Comparison of ENCODE assay signal across 32 cellular contexts in genomic region chr2:68418419-68418818, GRCh38. TPM values are rescaled to one million over a fixed set of nuclear protein-coding genes. Genes with fewer than 3 reads are reported as not detected.
DNase-seq lines count a peak whose midpoint lies in the region; ATAC-seq and TF ChIP-seq lines count a peak whose summit lies in the region.
"Had no signal": no experiment of that assay in that cellular context is flagged by ENCODE, and none has a peak within 500 bp of the region (broad histone marks: within the 10 kb centered on the region; RNA-seq: fewer than 3 reads in every experiment).

No MANE protein-coding gene starts in this region.

- no peak overlapping the region for H3K9ac ChIP-seq in MM.1S (ENCODE audit: low read length)
- H3K9ac ChIP-seq in neural progenitor cell = no peak overlapping the region

- H3K36me3 Mint-ChIP-seq in CD8-positive, alpha-beta memory T cell = peaks cover 0 to 1% (median 0%) of the 10 kb centered on the region in 3 donors
- peaks cover 3% of the 10 kb centered on the region for H3K36me3 Mint-ChIP-seq in effector memory CD8-positive, alpha-beta T cell (ENCODE audit: insufficient read depth)
- H3K36me3 Mint-ChIP-seq in neural progenitor cell = no peaks in the 10 kb centered on the region
- H3K36me3 Mint-ChIP-seq: activated naive CD8-positive, alpha-beta T cell had no signal

- H3K27ac ChIP-seq in CD8-positive, alpha-beta memory T cell (ENCODE audit: low read depth, low read length) = peak overlapping the region; percentile 15
- H3K27ac ChIP-seq in MM.1S (ENCODE audit: low read length) = no peak overlapping the region
- no peak overlapping the region for H3K27ac ChIP-seq in neural progenitor cell
- H3K27ac ChIP-seq in A673 (ENCODE audit: low read depth, low read length, poor library complexity, severe bottlenecking) = no peak overlapping the region
- H3K27ac ChIP-seq: ascending aorta, left ventricle myocardium inferior, prostate gland, right lobe of liver had no signal

- no peak for ATAC-seq in effector memory CD8-positive, alpha-beta T cell (replicated peaks)
- no peak for ATAC-seq in GM21515 (IDR thresholded peaks at IDR 0.05; ENCODE audit: unreplicated experiment)
- ATAC-seq: activated CD8-positive, alpha-beta T cell treated with anti-CD3 and anti-CD28 coated beads, Interleukin-2, amount 10 ng/mL, durations not matched to agents 7 days and 5 days had no signal

- H3K4me2 ChIP-seq in MM.1S (ENCODE audit: low read depth, low read length) = no peak overlapping the region
- peak overlapping the region; percentile 35 for H3K4me2 ChIP-seq in neural progenitor cell

- H3K36me3 ChIP-seq in CD8-positive, alpha-beta memory T cell (ENCODE audit: insufficient read depth, low read length) = no peaks in the 10 kb centered on the region
- H3K36me3 ChIP-seq in MM.1S (replicated peaks; ENCODE audit: insufficient read depth, low read length) (no peaks in the 10 kb centered on the region), neural progenitor cell (no peaks in the 10 kb centered on the region), A673 (ENCODE audit: insufficient read depth, low read length, poor library complexity, severe bottlenecking) (no peaks in the 10 kb centered on the region)
- H3K36me3 ChIP-seq: ascending aorta, left ventricle myocardium inferior, prostate gland, right lobe of liver had no signal

- POLR2A ChIA-PET in CD8-positive, alpha-beta memory T cell (lab: Charles Lee) = interaction anchor here (0.6 kb wide), 1 partner anchor 403 kb away, joined by 10 read pairs; no protein-coding TSS in a partner anchor
- POLR2A ChIA-PET in A673 (lab: Charles Lee; ENCODE audit: low non-redundant PET) = no interaction called here

- DNase-seq in CD8-positive, alpha-beta memory T cell = no peak
- DNase-seq in MM.1S (no peak), neural progenitor cell (ENCODE audit: low spot score) (no peak), A673 (ENCODE audit: low spot score) (no peak), activated gamma-delta T cell (lab: John Stamatoyannopoulos, UW) (no peak)
- no peak for DNase-seq in effector memory CD8-positive, alpha-beta T cell
- no peak for DNase-seq in activated CD4-positive, alpha-beta T cell treated with anti-CD3 and anti-CD28 coated beads for 1 hour
- DNase-seq: ACHN; activated CD4-positive, alpha-beta T cell treated with anti-CD3 and anti-CD28 coated beads for 4 hours; activated CD8-positive, alpha-beta T cell treated with anti-CD3 and anti-CD28 coated beads, Interleukin-2, amount 10 ng/mL, durations not matched to agents 7 days and 5 days; activated T-cell treated with anti-CD3 and anti-CD28 coated beads for 4 hours; C1 segment of cervical spinal cord; Caco-2; cortex of kidney; DMS79 treated with DMSO at 0.1 percent for 48 hours; erythroblast; left ventricle myocardium inferior; NCI-H1417 treated with DMSO at 0.1 percent for 48 hours; NCI-H2081; NCI-H226; NCI-H69; occipital lobe; right lobe of liver; stimulated activated CD4-positive, alpha-beta T cell treated with anti-CD3 and anti-CD28 coated beads, Interleukin-12 subunit alpha, Interleukin-12 subunit beta, amount 100 ng/mL, for 4 hours; stimulated activated CD4-positive, alpha-beta T cell treated with anti-CD3 and anti-CD28 coated beads, Interleukin-2, amount 100 ng/mL, for 48 hours; T-helper 9 cell; trophoblast cell had no signal

- no TSS peak for BruUV-seq in A673 (replicated peaks; lab: Mats Ljungman, UMichigan)

- CTCF ChIA-PET in CD8-positive, alpha-beta memory T cell (lab: Charles Lee) = interaction anchor here (1.6 kb wide), 1 partner anchor 23 kb away, joined by 11 read pairs; no protein-coding TSS in a partner anchor
- CTCF ChIA-PET in A673 (lab: Charles Lee) = no interaction called here

- peak overlapping the region; percentile 7; the same call in 1 of the 2 replicates for H2AFZ ChIP-seq in MM.1S (ENCODE audit: low read length)
- no peak overlapping the region for H2AFZ ChIP-seq in neural progenitor cell (replicated peaks)

- H3K4me1 ChIP-seq in CD8-positive, alpha-beta memory T cell (ENCODE audit: insufficient read depth, low read length) = peaks cover 38% of the 10 kb centered on the region
- H3K4me1 ChIP-seq in MM.1S (ENCODE audit: low read length) (peaks cover 33% of the 10 kb centered on the region), neural progenitor cell (peaks cover 12% of the 10 kb centered on the region), A673 (ENCODE audit: insufficient read depth, low read length, poor library complexity, severe bottlenecking) (no peaks in the 10 kb centered on the region)
- H3K4me1 ChIP-seq: ascending aorta, Caco-2, prostate gland, right lobe of liver had no signal

- H3K4me1 Mint-ChIP-seq in CD8-positive, alpha-beta memory T cell = peaks cover 44 to 81% (median 68%) of the 10 kb centered on the region in 3 donors
- peaks cover 33 to 59% of the 10 kb centered on the region in 2 donors for H3K4me1 Mint-ChIP-seq in effector memory CD8-positive, alpha-beta T cell (ENCODE audit: low read depth in 2 of 2)
- H3K4me1 Mint-ChIP-seq in neural progenitor cell = peaks cover 16% of the 10 kb centered on the region

- H3F3A ChIP-seq in MM.1S (ENCODE audit: insufficient read depth, low read length) (0 out of 2 replicates have a peak, but pooled peaks cover under 1% of the 10 kb centered on the region), neural progenitor cell (ENCODE audit: low read depth) (no peaks in the 10 kb centered on the region)

- no peaks in the 10 kb centered on the region for H3K27me3 ChIP-seq in CD8-positive, alpha-beta memory T cell (ENCODE audit: insufficient read depth, low read length, poor library complexity, severe bottlenecking)
- H3K27me3 ChIP-seq in MM.1S (replicated peaks; ENCODE audit: insufficient read depth, low read length) = no peaks in the 10 kb centered on the region
- H3K27me3 ChIP-seq in neural progenitor cell = no peaks in the 10 kb centered on the region
- H3K27me3 ChIP-seq in A673 (replicated peaks; ENCODE audit: insufficient read depth, low read depth, low read length, poor library complexity) = no peaks in the 10 kb centered on the region
- H3K27me3 ChIP-seq: ascending aorta, right lobe of liver had no signal

- peak overlapping the region in 4 of 7 donors; percentile 35 to 47 (median 38) for H3K4me3 Mint-ChIP-seq in CD8-positive, alpha-beta memory T cell
- peak overlapping the region; percentile 43 to 55 for H3K4me3 Mint-ChIP-seq in effector memory CD8-positive, alpha-beta T cell
- no peak overlapping the region for H3K4me3 Mint-ChIP-seq in neural progenitor cell
- H3K4me3 Mint-ChIP-seq: activated CD8-positive, alpha-beta T cell treated with anti-CD3 and anti-CD28 coated beads, Interleukin-2, amount 10 ng/mL, durations not matched to agents 7 days and 5 days; activated naive CD8-positive, alpha-beta T cell had no signal

- H3K9me2 ChIP-seq in MM.1S (replicated peaks; ENCODE audit: insufficient read depth, low read length) = no peaks in the 10 kb centered on the region

- intact Hi-C loops in A673 (cut with micrococcal nuclease; ENCODE audit: unreplicated experiment) = no loop called here

- TF ChIP-seq CTCF in MM.1S (IDR thresholded peaks at IDR 0.05; ENCODE audit: low read length) (no peak), neural progenitor cell (IDR thresholded peaks at IDR 0.05) (no peak), A673 (conservative IDR thresholded peaks at IDR 0.05; ENCODE audit: low read depth, low read length) (no peak)

- no peaks in the 10 kb centered on the region for H3K27me3 Mint-ChIP-seq in CD8-positive, alpha-beta memory T cell
- H3K27me3 Mint-ChIP-seq in effector memory CD8-positive, alpha-beta T cell = no peaks in the 10 kb centered on the region
- H3K27me3 Mint-ChIP-seq in neural progenitor cell (ENCODE audit: insufficient read depth, low read depth) = peaks cover 2% of the 10 kb centered on the region
- H3K27me3 Mint-ChIP-seq: activated naive CD8-positive, alpha-beta T cell had no signal

- H4K20me1 ChIP-seq in MM.1S (ENCODE audit: insufficient read depth, low read length) (no peaks in the 10 kb centered on the region), neural progenitor cell (ENCODE audit: low read depth) (no peaks in the 10 kb centered on the region)

- peak overlapping the region; percentile 7 to 89 (median 68) for H3K27ac Mint-ChIP-seq in CD8-positive, alpha-beta memory T cell
- peak overlapping the region; percentile 82 to 95 for H3K27ac Mint-ChIP-seq in effector memory CD8-positive, alpha-beta T cell
- H3K27ac Mint-ChIP-seq in neural progenitor cell = no peak overlapping the region
- H3K27ac Mint-ChIP-seq: activated CD8-positive, alpha-beta T cell treated with anti-CD3 and anti-CD28 coated beads, Interleukin-2, amount 10 ng/mL, durations not matched to agents 7 days and 5 days; activated naive CD8-positive, alpha-beta T cell had no signal

- no peak overlapping the region for H3K4me3 ChIP-seq in CD8-positive, alpha-beta memory T cell (ENCODE audit: low read length)
- H3K4me3 ChIP-seq in MM.1S (ENCODE audit: low read length) (no peak overlapping the region), neural progenitor cell (no peak overlapping the region), A673 (ENCODE audit: low read depth, low read length, poor library complexity, severe bottlenecking) (no peak overlapping the region)
- H3K4me3 ChIP-seq: ascending aorta, left ventricle myocardium inferior, prostate gland, right lobe of liver had no signal

- no peaks in the 10 kb centered on the region for H3K9me3 ChIP-seq in CD8-positive, alpha-beta memory T cell (ENCODE audit: low read length)
- no peaks in the 10 kb centered on the region for H3K9me3 ChIP-seq in MM.1S (replicated peaks; ENCODE audit: insufficient read depth, low read length)
- H3K9me3 ChIP-seq in neural progenitor cell (ENCODE audit: low read depth) = no peaks in the 10 kb centered on the region
- no peaks in the 10 kb centered on the region for H3K9me3 ChIP-seq in A673 (ENCODE audit: low read depth, low read length, poor library complexity, severe bottlenecking)
- H3K9me3 ChIP-seq: ascending aorta, Caco-2, left ventricle myocardium inferior, prostate gland, right lobe of liver had no signal

- no peaks in the 10 kb centered on the region for H3K79me2 ChIP-seq in MM.1S (ENCODE audit: low read length)
- H3K79me2 ChIP-seq in neural progenitor cell (ENCODE audit: low read depth) = no peaks in the 10 kb centered on the region

- H3K9me3 Mint-ChIP-seq in CD8-positive, alpha-beta memory T cell = no peaks in the 10 kb centered on the region
- H3K9me3 Mint-ChIP-seq in effector memory CD8-positive, alpha-beta T cell = no peaks in the 10 kb centered on the region
- H3K9me3 Mint-ChIP-seq in neural progenitor cell = no peaks in the 10 kb centered on the region

RNA-seq across cellular contexts. Expression of gene FBXO48, which starts 48.7 kb away (rescaled TPM):
- 1 to 10 TPM; 1.5 to 1.6 TPM for total RNA-seq in CD8-positive, alpha-beta memory T cell
- polyA plus RNA-seq in CD8-positive, alpha-beta memory T cell = 0.79 TPM
- 2.7 and 2.9 TPM in 2 replicates for total RNA-seq in neural progenitor cell (ENCODE audit: low replicate concordance)
- 2.0 and 2.6 TPM in 2 replicates for total RNA-seq in A673 (2021)

RNA-seq across cellular contexts. Expression of gene APLF, which starts 49.0 kb away (rescaled TPM):
- 1 to 10 TPM; 3.6 to 4.0 TPM for total RNA-seq in CD8-positive, alpha-beta memory T cell
- polyA plus RNA-seq in CD8-positive, alpha-beta memory T cell = 1.9 TPM
- total RNA-seq in neural progenitor cell (ENCODE audit: low replicate concordance) (9.8 and 16.9 TPM in 2 replicates), A673 (2021) (5.5 and 6.4 TPM in 2 replicates)

RNA-seq across cellular contexts. Expression of gene PLEK, which starts 53.3 kb away (rescaled TPM):
- total RNA-seq in CD8-positive, alpha-beta memory T cell = 10 to 100 TPM; 21.3 to 23.0 TPM
- polyA plus RNA-seq in CD8-positive, alpha-beta memory T cell = 135 TPM
- total RNA-seq in neural progenitor cell (ENCODE audit: low replicate concordance) = not detected in 2 replicates
- total RNA-seq in A673 (2021) = not detected in 2 replicates
- total RNA-seq: Caco-2, myocyte had no signal

Comparison
In these comparisons a context has a peak if more than half of its experiments do, and no peak if none do; other contexts are left out.
1. RNA of gene PLEK, which starts 53.3 kb away (total RNA-seq): 21.3 to 23.0 TPM in CD8-positive, alpha-beta memory T cell; not detected in A673 and not detected in neural progenitor cell; every median in the first group is over 10 times any median in the second.